ENCODE assay signal across 11 cellular contexts in genomic region chr16:4695473-4696171, GRCh38. TPM values are rescaled to one million over a fixed set of nuclear protein-coding genes. Genes with fewer than 3 reads are reported as not detected.
DNase-seq lines count a peak whose midpoint lies in the region; ATAC-seq and TF ChIP-seq lines count a peak whose summit lies in the region.
"Had no signal": no experiment of that assay in that cellular context is flagged by ENCODE, and none has a peak within 500 bp of the region (broad histone marks: within the 10 kb centered on the region; RNA-seq: fewer than 3 reads in every experiment).

No MANE protein-coding gene starts in this region.

- H3K27me3 ChIP-seq in right atrium auricular region = no peaks in the 10 kb centered on the region
- no peaks in the 10 kb centered on the region for H3K27me3 ChIP-seq in heart left ventricle
- no peaks in the 10 kb centered on the region for H3K27me3 ChIP-seq in gastroesophageal sphincter

- H3K27ac ChIP-seq in right atrium auricular region (peak overlapping the region; percentile 93 to 95), heart left ventricle (peak overlapping the region in 6 of 12 donors; percentile 13 to 95 (median 51)), gastroesophageal sphincter (peak overlapping the region in 3 of 4 donors; percentile 83 to 96 (median 90))

- no peaks in the 10 kb centered on the region for H3K9me3 ChIP-seq in right atrium auricular region
- no peaks in the 10 kb centered on the region for H3K9me3 ChIP-seq in heart left ventricle
- H3K9me3 ChIP-seq in gastroesophageal sphincter = no peaks in the 10 kb centered on the region

- CTCF ChIA-PET in activated CD4-positive, alpha-beta memory T cell treated with anti-CD3 and anti-CD28 coated beads for 36 hours (lab: Charles Lee) = interaction anchor here (1.0 to 1.4 kb wide), 2 partner anchors 45 to 117 kb away, joined by 3 to 5 read pairs; no protein-coding TSS in a partner anchor

- H3K4me1 Mint-ChIP-seq in activated CD4-positive, alpha-beta memory T cell treated with anti-CD3 and anti-CD28 coated beads for 36 hours (ENCODE audit: low read depth) = peaks cover 17% of the 10 kb centered on the region
- no peaks in the 10 kb centered on the region for H3K4me1 Mint-ChIP-seq in type B pancreatic cell (ENCODE audit: unreplicated experiment)

- H3K36me3 ChIP-seq in right atrium auricular region (peaks cover 46% of the 10 kb centered on the region), heart left ventricle (peaks cover 0 to 58% (median 49%) of the 10 kb centered on the region in 9 donors), gastroesophageal sphincter (peaks cover 0 to 58% of the 10 kb centered on the region in 2 donors)

- H3K4me1 ChIP-seq in right atrium auricular region = peaks cover 0 to 42% of the 10 kb centered on the region in 2 donors
- peaks cover 5 to 45% (median 26%) of the 10 kb centered on the region in 12 donors for H3K4me1 ChIP-seq in heart left ventricle
- peaks cover 0 to 45% (median 19%) of the 10 kb centered on the region in 3 donors for H3K4me1 ChIP-seq in gastroesophageal sphincter

- intact Hi-C loops in heart left ventricle (cut with DNase I) = loop anchor here in 2 of 10 donors (5.0 to 10.0 kb wide), 2 partner anchors 37 to 259 kb away; partner anchors contain the start of genes ANKS3 (in 1 of the 2), DNAAF8 (in 1 of the 2) and SEC14L5 (in 1 of the 2)
- intact Hi-C loops in activated CD4-positive, alpha-beta memory T cell treated with anti-CD3 and anti-CD28 coated beads for 36 hours (cut with micrococcal nuclease) = no loop called here

- no peak overlapping the region for H3K27ac Mint-ChIP-seq in activated CD4-positive, alpha-beta memory T cell treated with anti-CD3 and anti-CD28 coated beads for 36 hours
- peak overlapping the region; percentile 41 for H3K27ac Mint-ChIP-seq in type B pancreatic cell

- 50 to 68% (median 60%) methylated on average over 11 to 12 of the region's 12 CpGs for WGBS in heart left ventricle, 4 donors
- 0 to 42% methylated on average over 1 to 7 of the region's 12 CpGs for WGBS in gastroesophageal sphincter (ENCODE audit: low coverage in 1 of 2), 2 donors

- POLR2A ChIA-PET in activated CD4-positive, alpha-beta memory T cell treated with anti-CD3 and anti-CD28 coated beads for 36 hours (lab: Charles Lee) = interaction anchor here (1.3 kb wide), 1 partner anchor 39 kb away, joined by 5 read pairs; the partner anchor contains the start of genes ANKS3 and DNAAF8

- ATAC-seq in heart left ventricle = no peak
- no peak for ATAC-seq in gastroesophageal sphincter
- no peak for ATAC-seq in GM18909 (IDR thresholded peaks at IDR 0.05; ENCODE audit: poor library complexity, unreplicated experiment)
- ATAC-seq: left lobe of liver had no signal

- H3K4me3 Mint-ChIP-seq in activated CD4-positive, alpha-beta memory T cell treated with anti-CD3 and anti-CD28 coated beads for 36 hours = peak overlapping the region; percentile 79
- H3K4me3 Mint-ChIP-seq in type B pancreatic cell = peak overlapping the region; percentile 86

- H3K4me3 ChIP-seq in right atrium auricular region (no peak overlapping the region), heart left ventricle (no peak overlapping the region), gastroesophageal sphincter (no peak overlapping the region)

- H3K9me3 Mint-ChIP-seq in activated CD4-positive, alpha-beta memory T cell treated with anti-CD3 and anti-CD28 coated beads for 36 hours = no peaks in the 10 kb centered on the region
- H3K9me3 Mint-ChIP-seq in type B pancreatic cell = no peaks in the 10 kb centered on the region

- TF ChIP-seq CTCF in right atrium auricular region (IDR thresholded peaks at IDR 0.05) = no peak
- TF ChIP-seq CTCF in heart left ventricle (IDR thresholded peaks at IDR 0.05) = no peak
- no peak for TF ChIP-seq CTCF in gastroesophageal sphincter (IDR thresholded peaks at IDR 0.05)
- no peak for TF ChIP-seq CTCF in type B pancreatic cell (conservative IDR thresholded peaks at IDR 0.05)

- TF ChIP-seq POLR2A in heart left ventricle (IDR thresholded peaks at IDR 0.05) = no peak
- no peak for TF ChIP-seq POLR2A in gastroesophageal sphincter (IDR thresholded peaks at IDR 0.05)

- no peak for DNase-seq in right atrium auricular region (ENCODE audit: low spot score)
- no peak for DNase-seq in heart left ventricle
- DNase-seq in activated CD4-positive, alpha-beta memory T cell treated with anti-CD3 and anti-CD28 coated beads for 36 hours = no peak
- no peak for DNase-seq in type B pancreatic cell (ENCODE audit: extremely low spot score, unreplicated experiment)
- no peak for DNase-seq in SIG-M5 treated with dmso at 0.1 percent for 504 hours (lab: John Stamatoyannopoulos, UW; ENCODE audit: unreplicated experiment)
- DNase-seq in DMS 273 (lab: John Stamatoyannopoulos, UW; ENCODE audit: unreplicated experiment) = no peak
- DNase-seq: NCI-H82, retina had no signal

- no peaks in the 10 kb centered on the region for H3K27me3 Mint-ChIP-seq in activated CD4-positive, alpha-beta memory T cell treated with anti-CD3 and anti-CD28 coated beads for 36 hours
- no peaks in the 10 kb centered on the region for H3K27me3 Mint-ChIP-seq in type B pancreatic cell

- no peak for TF ChIP-seq EP300 in gastroesophageal sphincter (IDR thresholded peaks at IDR 0.05)

- H3K36me3 Mint-ChIP-seq in activated CD4-positive, alpha-beta memory T cell treated with anti-CD3 and anti-CD28 coated beads for 36 hours = peaks cover 6% of the 10 kb centered on the region
- no peaks in the 10 kb centered on the region for H3K36me3 Mint-ChIP-seq in type B pancreatic cell

RNA-seq across cellular contexts. Expression of gene NUDT16L1, which starts 2.3 kb away (rescaled TPM):
- total RNA-seq in right atrium auricular region (10 to 100 TPM; 25.5 to 61.5 TPM), heart left ventricle (10 to 100 TPM; 33.1 to 65.2 (median 46.4) TPM), gastroesophageal sphincter (10 to 100 TPM; 14.8 to 26.3 (median 21.4) TPM), type B pancreatic cell (ENCODE audit: low replicate concordance) (36.7 and 37.7 TPM in 2 replicates)
- 10 to 100 TPM; 47.5 to 51.0 TPM for polyA plus RNA-seq in heart left ventricle
- total RNA-seq in activated CD4-positive, alpha-beta memory T cell treated with anti-CD3 and anti-CD28 coated beads for 36 hours = 10 to 100 TPM; 22.2 to 23.6 TPM

RNA-seq across cellular contexts. Expression of gene ANKS3, which starts 38.4 kb away (rescaled TPM):
- 10 to 100 TPM in 1 of 2 donors, 1 to 10 TPM in 1; 6.7 to 13.5 TPM for total RNA-seq in right atrium auricular region
- 10 to 100 TPM in 2 of 9 donors, 1 to 10 TPM in 7; 5.1 to 12.5 (median 8.6) TPM for total RNA-seq in heart left ventricle
- 10 to 100 TPM in 1 of 2 donors, 1 to 10 TPM in 1; 9.8 to 12.7 TPM for polyA plus RNA-seq in heart left ventricle
- 10 to 100 TPM; 11.7 to 13.3 TPM for total RNA-seq in activated CD4-positive, alpha-beta memory T cell treated with anti-CD3 and anti-CD28 coated beads for 36 hours
- total RNA-seq in gastroesophageal sphincter = 10 to 100 TPM; 23.3 to 47.8 (median 27.6) TPM
- total RNA-seq in type B pancreatic cell (ENCODE audit: low replicate concordance) = 21.6 and 36.7 TPM in 2 replicates

RNA-seq across cellular contexts. Expression of gene DNAAF8, which starts 38.7 kb away (rescaled TPM):
- total RNA-seq in right atrium auricular region (under 1 TPM; 0.39 to 0.44 TPM), heart left ventricle (1 to 10 TPM in 3 of 9 donors, under 1 TPM in 6; 0.34 to 3.4 (median 0.70) TPM), gastroesophageal sphincter (under 1 TPM; 0.54 to 0.89 (median 0.65) TPM), type B pancreatic cell (ENCODE audit: low replicate concordance) (0.74 and 2.6 TPM in 2 replicates)
- polyA plus RNA-seq in heart left ventricle = 1 to 10 TPM; 1.7 TPM
- total RNA-seq in activated CD4-positive, alpha-beta memory T cell treated with anti-CD3 and anti-CD28 coated beads for 36 hours = under 1 TPM in 1 of 2 experiments, not detected in 1; 0.31 TPM
